In the genomic region with DNA sequence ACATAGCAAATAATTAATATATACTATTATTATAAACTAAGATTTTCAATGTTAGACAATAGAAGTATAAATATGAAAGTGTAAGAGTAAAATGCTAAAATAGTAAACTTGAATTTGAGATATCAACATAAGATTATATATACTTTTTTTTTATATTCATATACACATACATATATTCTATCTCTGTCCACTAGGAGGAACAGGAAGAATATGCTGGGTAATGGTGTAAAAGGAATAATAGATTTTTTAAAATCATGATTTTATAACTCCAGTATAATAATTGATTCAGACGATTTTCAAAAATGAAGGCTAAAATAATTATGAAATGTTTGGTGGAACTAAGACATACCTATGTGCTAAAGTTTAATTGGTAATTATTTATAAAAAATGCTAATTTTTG, we compare ENCODE assay signal across 31 cellular contexts. TPM values are rescaled to one million over a fixed set of nuclear protein-coding genes. Genes with fewer than 3 reads are reported as not detected.
"Had no signal": no experiment of that assay in that cellular context is flagged by ENCODE, and none has a peak within 500 bp of the region (broad histone marks: within the 10 kb centered on the region; RNA-seq: fewer than 3 reads in every experiment).

No MANE protein-coding gene starts in this region.

- H3K4me3 ChIP-seq: adrenal gland, esophagus squamous epithelium, mucosa of descending colon, right lobe of liver, skin epidermis, suprapubic skin, tibial nerve had no signal

- FAIRE-seq: astrocyte, islet of Langerhans, urothelium cell line had no signal

- H3K4me1 ChIP-seq: adrenal gland, esophagus squamous epithelium, right lobe of liver, suprapubic skin, tibial nerve had no signal

- H3K4me1 Mint-ChIP-seq: activated CD4-positive, alpha-beta T cell treated with anti-CD3 and anti-CD28 coated beads, Interleukin-2, amount 10 ng/mL, durations not matched to agents 7 days and 5 days; central memory CD8-positive, alpha-beta T cell; memory B cell; nephron progenitor cell; stimulated activated effector memory CD8-positive, alpha-beta T cell treated with anti-CD3 and anti-CD28 coated beads, Interleukin-12 subunit alpha, Interleukin-12 subunit beta, amount 100 ng/mL, for 72 hours; stimulated activated naive CD8-positive, alpha-beta T cell treated with anti-CD3 and anti-CD28 coated beads, Interleukin-15, amount 100 ng/mL, for 72 hours; T-cell had no signal

- H3K27me3 Mint-ChIP-seq: activated CD4-positive, alpha-beta T cell treated with anti-CD3 and anti-CD28 coated beads, Interleukin-2, amount 10 ng/mL, durations not matched to agents 7 days and 5 days; central memory CD8-positive, alpha-beta T cell; memory B cell; stimulated activated naive CD8-positive, alpha-beta T cell treated with anti-CD3 and anti-CD28 coated beads, Interleukin-15, amount 100 ng/mL, for 72 hours; T-cell had no signal

- ATAC-seq: activated CD8-positive, alpha-beta T cell treated with anti-CD3 and anti-CD28 coated beads, Interleukin-2, amount 10 ng/mL, durations not matched to agents 7 days and 5 days; activated naive CD4-positive, alpha-beta T cell treated with anti-CD3 and anti-CD28 coated beads, Interleukin-2, amount 50 U/mL, for 72 hours; left cardiac atrium; mucosa of descending colon; right lobe of liver; stimulated activated effector memory CD8-positive, alpha-beta T cell treated with anti-CD3 and anti-CD28 coated beads, Interleukin-12 subunit alpha, Interleukin-12 subunit beta, amount 100 ng/mL, for 72 hours; stimulated activated naive CD8-positive, alpha-beta T cell treated with anti-CD3 and anti-CD28 coated beads, Interleukin-15, amount 100 ng/mL, for 72 hours; T-cell had no signal

- DNase-seq: activated CD4-positive, alpha-beta T cell treated with anti-CD3 and anti-CD28 coated beads, Interleukin-2, amount 10 ng/mL, durations not matched to agents 7 days and 5 days; activated CD4-positive, CD25-positive, alpha-beta regulatory T cell treated with anti-CD3 and anti-CD28 coated beads, Interleukin-2, amount 50 U/mL, for 72 hours; activated CD8-positive, alpha-beta T cell treated with anti-CD3 and anti-CD28 coated beads, Interleukin-2, amount 10 ng/mL, durations not matched to agents 7 days and 5 days; activated gamma-delta T cell; adrenal gland; cortex of kidney; endodermal cell; esophagus squamous epithelium; foreskin fibroblast; hippocampal formation; left cardiac atrium; mucosa of descending colon; nephron progenitor cell; nucleus accumbens; right lobe of liver; stimulated activated CD4-positive, alpha-beta T cell treated with anti-CD3 and anti-CD28 coated beads, Interleukin-2, amount 100 ng/mL, for 24 hours; stimulated activated naive CD8-positive, alpha-beta T cell treated with anti-CD3 and anti-CD28 coated beads, Interleukin-15, amount 100 ng/mL, for 72 hours; T-cell; WERI-Rb-1 had no signal

- H3K9me3 ChIP-seq: adrenal gland, esophagus squamous epithelium, mucosa of descending colon had no signal

- H3K36me3 ChIP-seq: adrenal gland, esophagus squamous epithelium, right lobe of liver, suprapubic skin, WERI-Rb-1 had no signal

- H3K27ac ChIP-seq: adrenal gland, esophagus squamous epithelium, right lobe of liver, skin epidermis, suprapubic skin, tibial nerve, WERI-Rb-1 had no signal

- H3K36me3 Mint-ChIP-seq: memory B cell; stimulated activated effector memory CD8-positive, alpha-beta T cell treated with anti-CD3 and anti-CD28 coated beads, Interleukin-12 subunit alpha, Interleukin-12 subunit beta, amount 100 ng/mL, for 72 hours; T-cell had no signal

- H3K27me3 ChIP-seq: adrenal gland, esophagus squamous epithelium, right lobe of liver, suprapubic skin, tibial nerve had no signal

- H3K4me3 Mint-ChIP-seq: activated CD4-positive, alpha-beta T cell treated with anti-CD3 and anti-CD28 coated beads, Interleukin-2, amount 10 ng/mL, durations not matched to agents 7 days and 5 days; activated CD8-positive, alpha-beta T cell treated with anti-CD3 and anti-CD28 coated beads, Interleukin-2, amount 10 ng/mL, durations not matched to agents 7 days and 5 days; activated T-helper 1 cell treated with anti-CD3 and anti-CD28 coated beads, Interleukin-12 subunit alpha, Interleukin-12 subunit beta, Interleukin-2, Interleukin-4 antibody, amounts not matched to agents 30 ng/mL and 10 ng/mL and 1 ng/mL, durations not matched to agents 14 hours and 24 hours and 36 hours; central memory CD8-positive, alpha-beta T cell; endodermal cell; memory B cell; nephron progenitor cell; stimulated activated effector memory CD8-positive, alpha-beta T cell treated with anti-CD3 and anti-CD28 coated beads, Interleukin-12 subunit alpha, Interleukin-12 subunit beta, amount 100 ng/mL, for 72 hours; stimulated activated naive CD8-positive, alpha-beta T cell treated with anti-CD3 and anti-CD28 coated beads, Interleukin-15, amount 100 ng/mL, for 72 hours; T-cell; T-helper 2 cell treated with Interferon-gamma antibody and Interleukin-4, amounts not matched to agents 5 μg/mL and 100 μg/mL, for 36 hours had no signal

- H3K27ac Mint-ChIP-seq: activated CD4-positive, alpha-beta T cell treated with anti-CD3 and anti-CD28 coated beads, Interleukin-2, amount 10 ng/mL, durations not matched to agents 7 days and 5 days; activated CD8-positive, alpha-beta T cell treated with anti-CD3 and anti-CD28 coated beads, Interleukin-2, amount 10 ng/mL, durations not matched to agents 7 days and 5 days; activated naive CD4-positive, alpha-beta T cell treated with anti-CD3 and anti-CD28 coated beads, Interleukin-2, amount 50 U/mL, for 72 hours; activated T-helper 1 cell treated with anti-CD3 and anti-CD28 coated beads, Interleukin-12 subunit alpha, Interleukin-12 subunit beta, Interleukin-2, Interleukin-4 antibody, amounts not matched to agents 30 ng/mL and 10 ng/mL and 1 ng/mL, durations not matched to agents 14 hours and 24 hours and 36 hours; endodermal cell; memory B cell; nephron progenitor cell; stimulated activated effector memory CD8-positive, alpha-beta T cell treated with anti-CD3 and anti-CD28 coated beads, Interleukin-12 subunit alpha, Interleukin-12 subunit beta, amount 100 ng/mL, for 72 hours; stimulated activated naive CD8-positive, alpha-beta T cell treated with anti-CD3 and anti-CD28 coated beads, Interleukin-15, amount 100 ng/mL, for 72 hours; T-cell; T-helper 2 cell treated with Interferon-gamma antibody and Interleukin-4, amounts not matched to agents 5 μg/mL and 100 μg/mL, for 36 hours had no signal

RNA-seq across cellular contexts. Expression of a gene that starts 37.7 kb away (rescaled TPM):
- total RNA-seq: activated CD4-positive, alpha-beta T cell treated with anti-CD3 and anti-CD28 coated beads, Interleukin-2, amount 10 ng/mL, durations not matched to agents 7 days and 5 days; activated CD8-positive, alpha-beta T cell treated with anti-CD3 and anti-CD28 coated beads, Interleukin-2, amount 10 ng/mL, durations not matched to agents 7 days and 5 days; activated naive CD4-positive, alpha-beta T cell treated with anti-CD3 and anti-CD28 coated beads, Interleukin-2, amount 50 U/mL, for 72 hours; activated T-helper 1 cell treated with anti-CD3 and anti-CD28 coated beads, Interleukin-12 subunit alpha, Interleukin-12 subunit beta, Interleukin-2, Interleukin-4 antibody, amounts not matched to agents 30 ng/mL and 10 ng/mL and 1 ng/mL, durations not matched to agents 14 hours and 24 hours and 36 hours; T-cell had no signal
